Comparison of ENCODE assay signal across 1 cellular context in the genomic region with DNA sequence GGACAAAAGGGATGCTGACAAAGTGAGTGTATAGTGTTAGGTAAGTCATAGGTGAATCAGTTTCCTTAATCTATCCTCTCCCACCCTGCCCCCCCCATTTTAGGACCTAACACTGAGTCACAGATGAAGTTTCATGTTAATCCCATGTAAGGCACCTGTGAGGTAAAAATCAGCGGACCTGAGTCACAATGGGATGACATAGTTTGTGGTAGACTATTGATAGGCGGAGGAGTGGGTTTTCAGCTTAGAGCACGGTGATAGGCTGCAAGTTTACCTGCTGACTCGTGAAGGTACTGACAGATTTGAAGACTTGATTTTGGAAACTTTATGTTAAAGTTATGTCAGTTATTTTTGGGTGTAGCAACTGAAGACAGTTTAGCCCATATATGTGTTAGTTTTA.
TF ChIP-seq lines count a peak whose summit lies in the region.

No MANE protein-coding gene starts in this region.

TF ChIP-seq in K562, 482 proteins besides CTCF, POLR2A, EP300 and RAD21 (continued from another document):
- TF ChIP-seq, protein P1, sequence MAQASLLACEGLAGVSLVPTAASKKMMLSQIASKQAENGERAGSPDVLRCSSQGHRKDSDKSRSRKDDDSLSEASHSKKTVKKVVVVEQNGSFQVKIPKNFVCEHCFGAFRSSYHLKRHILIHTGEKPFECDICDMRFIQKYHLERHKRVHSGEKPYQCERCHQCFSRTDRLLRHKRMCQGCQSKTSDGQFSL (CRISPR knock-in tag; IDR thresholded peaks at IDR 0.05), result peak; percentile 71
- TF ChIP-seq, protein P1 (tag; IDR thresholded peaks at IDR 0.05), result no peak
- TF ChIP-seq ATF1 (CRISPR knock-in tag; IDR thresholded peaks at IDR 0.05) (no peak), ATF1 (tag; IDR thresholded peaks at IDR 0.05) (peak; percentile 9; the same call in 1 of the 2 replicates), MEIS2 (IDR thresholded peaks at IDR 0.05; ENCODE audit: partially characterized antibody) (peak; percentile 59), CREB1 (IDR thresholded peaks at IDR 0.05) (peak; percentile 89), CREB1 (CRISPR knock-in tag; IDR thresholded peaks at IDR 0.05) (no peak), ZEB2 (IDR thresholded peaks at IDR 0.05) (peak; percentile 37; the same call in 1 of the 2 replicates), CREM (IDR thresholded peaks at IDR 0.05; ENCODE audit: low read depth) (peak; percentile 94), SAFB (IDR thresholded peaks at IDR 0.05; ENCODE audit: borderline replicate concordance, low read depth, low read length) (no peak), MTA1 (IDR thresholded peaks at IDR 0.05; ENCODE audit: borderline replicate concordance) (peak; percentile 86), JUND (IDR thresholded peaks at IDR 0.05; ENCODE audit: borderline replicate concordance, low read depth, low read length) (no peak), JUND (tag; IDR thresholded peaks at IDR 0.05; ENCODE audit: borderline replicate concordance, low read depth, low read length) (peak; percentile 49; the same call in 1 of the 3 replicates)
- TF ChIP-seq, protein P2, sequence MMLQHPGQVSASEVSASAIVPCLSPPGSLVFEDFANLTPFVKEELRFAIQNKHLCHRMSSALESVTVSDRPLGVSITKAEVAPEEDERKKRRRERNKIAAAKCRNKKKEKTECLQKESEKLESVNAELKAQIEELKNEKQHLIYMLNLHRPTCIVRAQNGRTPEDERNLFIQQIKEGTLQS (IDR thresholded peaks at IDR 0.05), result peak; percentile 31
- TF ChIP-seq, protein P2 (CRISPR knock-in tag; conservative IDR thresholded peaks at IDR 0.05), result no peak
- TF ChIP-seq, protein P3, sequence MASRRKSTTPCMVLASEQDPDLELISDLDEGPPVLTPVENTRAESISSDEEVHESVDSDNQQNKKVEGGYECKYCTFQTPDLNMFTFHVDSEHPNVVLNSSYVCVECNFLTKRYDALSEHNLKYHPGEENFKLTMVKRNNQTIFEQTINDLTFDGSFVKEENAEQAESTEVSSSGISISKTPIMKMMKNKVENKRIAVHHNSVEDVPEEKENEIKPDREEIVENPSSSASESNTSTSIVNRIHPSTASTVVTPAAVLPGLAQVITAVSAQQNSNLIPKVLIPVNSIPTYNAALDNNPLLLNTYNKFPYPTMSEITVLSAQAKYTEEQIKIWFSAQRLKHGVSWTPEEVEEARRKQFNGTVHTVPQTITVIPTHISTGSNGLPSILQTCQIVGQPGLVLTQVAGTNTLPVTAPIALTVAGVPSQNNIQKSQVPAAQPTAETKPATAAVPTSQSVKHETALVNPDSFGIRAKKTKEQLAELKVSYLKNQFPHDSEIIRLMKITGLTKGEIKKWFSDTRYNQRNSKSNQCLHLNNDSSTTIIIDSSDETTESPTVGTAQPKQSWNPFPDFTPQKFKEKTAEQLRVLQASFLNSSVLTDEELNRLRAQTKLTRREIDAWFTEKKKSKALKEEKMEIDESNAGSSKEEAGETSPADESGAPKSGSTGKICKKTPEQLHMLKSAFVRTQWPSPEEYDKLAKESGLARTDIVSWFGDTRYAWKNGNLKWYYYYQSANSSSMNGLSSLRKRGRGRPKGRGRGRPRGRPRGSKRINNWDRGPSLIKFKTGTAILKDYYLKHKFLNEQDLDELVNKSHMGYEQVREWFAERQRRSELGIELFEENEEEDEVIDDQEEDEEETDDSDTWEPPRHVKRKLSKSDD (conservative IDR thresholded peaks at IDR 0.05; ENCODE audit: low read length), result no peak
- TF ChIP-seq, protein P4, sequence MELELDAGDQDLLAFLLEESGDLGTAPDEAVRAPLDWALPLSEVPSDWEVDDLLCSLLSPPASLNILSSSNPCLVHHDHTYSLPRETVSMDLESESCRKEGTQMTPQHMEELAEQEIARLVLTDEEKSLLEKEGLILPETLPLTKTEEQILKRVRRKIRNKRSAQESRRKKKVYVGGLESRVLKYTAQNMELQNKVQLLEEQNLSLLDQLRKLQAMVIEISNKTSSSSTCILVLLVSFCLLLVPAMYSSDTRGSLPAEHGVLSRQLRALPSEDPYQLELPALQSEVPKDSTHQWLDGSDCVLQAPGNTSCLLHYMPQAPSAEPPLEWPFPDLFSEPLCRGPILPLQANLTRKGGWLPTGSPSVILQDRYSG (tag; conservative IDR thresholded peaks at IDR 0.05; ENCODE audit: low read depth), result no peak
- TF ChIP-seq, protein P5, sequence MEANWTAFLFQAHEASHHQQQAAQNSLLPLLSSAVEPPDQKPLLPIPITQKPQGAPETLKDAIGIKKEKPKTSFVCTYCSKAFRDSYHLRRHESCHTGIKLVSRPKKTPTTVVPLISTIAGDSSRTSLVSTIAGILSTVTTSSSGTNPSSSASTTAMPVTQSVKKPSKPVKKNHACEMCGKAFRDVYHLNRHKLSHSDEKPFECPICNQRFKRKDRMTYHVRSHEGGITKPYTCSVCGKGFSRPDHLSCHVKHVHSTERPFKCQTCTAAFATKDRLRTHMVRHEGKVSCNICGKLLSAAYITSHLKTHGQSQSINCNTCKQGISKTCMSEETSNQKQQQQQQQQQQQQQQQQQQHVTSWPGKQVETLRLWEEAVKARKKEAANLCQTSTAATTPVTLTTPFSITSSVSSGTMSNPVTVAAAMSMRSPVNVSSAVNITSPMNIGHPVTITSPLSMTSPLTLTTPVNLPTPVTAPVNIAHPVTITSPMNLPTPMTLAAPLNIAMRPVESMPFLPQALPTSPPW (CRISPR knock-in tag; IDR thresholded peaks at IDR 0.05), result peak; percentile 40; the same call in 1 of the 2 replicates
- TF ChIP-seq, protein P6, sequence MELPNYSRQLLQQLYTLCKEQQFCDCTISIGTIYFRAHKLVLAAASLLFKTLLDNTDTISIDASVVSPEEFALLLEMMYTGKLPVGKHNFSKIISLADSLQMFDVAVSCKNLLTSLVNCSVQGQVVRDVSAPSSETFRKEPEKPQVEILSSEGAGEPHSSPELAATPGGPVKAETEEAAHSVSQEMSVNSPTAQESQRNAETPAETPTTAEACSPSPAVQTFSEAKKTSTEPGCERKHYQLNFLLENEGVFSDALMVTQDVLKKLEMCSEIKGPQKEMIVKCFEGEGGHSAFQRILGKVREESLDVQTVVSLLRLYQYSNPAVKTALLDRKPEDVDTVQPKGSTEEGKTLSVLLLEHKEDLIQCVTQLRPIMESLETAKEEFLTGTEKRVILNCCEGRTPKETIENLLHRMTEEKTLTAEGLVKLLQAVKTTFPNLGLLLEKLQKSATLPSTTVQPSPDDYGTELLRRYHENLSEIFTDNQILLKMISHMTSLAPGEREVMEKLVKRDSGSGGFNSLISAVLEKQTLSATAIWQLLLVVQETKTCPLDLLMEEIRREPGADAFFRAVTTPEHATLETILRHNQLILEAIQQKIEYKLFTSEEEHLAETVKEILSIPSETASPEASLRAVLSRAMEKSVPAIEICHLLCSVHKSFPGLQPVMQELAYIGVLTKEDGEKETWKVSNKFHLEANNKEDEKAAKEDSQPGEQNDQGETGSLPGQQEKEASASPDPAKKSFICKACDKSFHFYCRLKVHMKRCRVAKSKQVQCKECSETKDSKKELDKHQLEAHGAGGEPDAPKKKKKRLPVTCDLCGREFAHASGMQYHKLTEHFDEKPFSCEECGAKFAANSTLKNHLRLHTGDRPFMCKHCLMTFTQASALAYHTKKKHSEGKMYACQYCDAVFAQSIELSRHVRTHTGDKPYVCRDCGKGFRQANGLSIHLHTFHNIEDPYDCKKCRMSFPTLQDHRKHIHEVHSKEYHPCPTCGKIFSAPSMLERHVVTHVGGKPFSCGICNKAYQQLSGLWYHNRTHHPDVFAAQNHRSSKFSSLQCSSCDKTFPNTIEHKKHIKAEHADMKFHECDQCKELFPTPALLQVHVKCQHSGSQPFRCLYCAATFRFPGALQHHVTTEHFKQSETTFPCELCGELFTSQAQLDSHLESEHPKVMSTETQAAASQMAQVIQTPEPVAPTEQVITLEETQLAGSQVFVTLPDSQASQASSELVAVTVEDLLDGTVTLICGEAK (IDR thresholded peaks at IDR 0.05), result peak; percentile 42; the same call in 1 of the 2 replicates
- TF ChIP-seq, protein P6 (CRISPR knock-in tag; IDR thresholded peaks at IDR 0.05), result no peak
